ENCODE assay signal across 9 cellular contexts in the genomic region with DNA sequence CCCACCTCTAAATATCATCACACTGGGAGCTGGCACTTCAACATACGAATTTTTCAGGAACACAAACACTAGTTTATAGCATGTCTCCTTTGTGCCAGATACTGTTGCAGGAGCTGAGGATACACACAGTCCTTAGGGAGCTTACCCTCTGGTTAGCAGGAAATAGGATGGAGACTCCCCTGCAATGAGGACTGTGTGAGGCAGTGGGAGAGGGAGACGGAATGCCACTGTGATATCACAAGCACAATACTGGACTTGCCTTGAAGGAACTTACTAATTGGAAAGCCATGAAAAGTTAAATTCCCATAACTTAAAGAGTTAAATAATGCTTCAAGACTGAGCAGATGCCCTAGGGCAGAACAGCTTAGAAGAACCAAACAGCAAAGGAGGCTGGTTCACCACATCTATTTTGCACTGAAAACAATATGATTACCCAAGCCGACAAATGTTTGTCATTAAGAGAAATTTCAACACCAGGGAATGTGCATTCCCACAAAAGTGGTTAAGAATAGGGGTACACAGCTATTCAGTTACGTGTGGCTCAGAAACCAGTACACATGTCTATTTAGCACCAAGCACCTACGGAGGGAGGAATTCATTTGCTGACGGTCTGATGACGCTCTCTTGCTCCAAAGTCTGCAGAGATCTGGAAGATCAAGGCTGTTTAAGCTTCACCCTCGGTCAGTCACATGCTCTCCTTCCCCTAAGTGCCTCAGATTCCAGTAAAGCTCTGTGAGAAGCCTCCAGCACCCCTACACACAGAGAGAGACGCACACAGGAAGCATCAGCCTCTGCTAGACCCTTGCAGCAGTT. TPM values are rescaled to one million over a fixed set of nuclear protein-coding genes. Genes with fewer than 3 reads are reported as not detected.
DNase-seq lines count a peak whose midpoint lies in the region; ATAC-seq and TF ChIP-seq lines count a peak whose summit lies in the region.
"Had no signal": no experiment of that assay in that cellular context is flagged by ENCODE, and none has a peak within 500 bp of the region (broad histone marks: within the 10 kb centered on the region; RNA-seq: fewer than 3 reads in every experiment).

No MANE protein-coding gene starts in this region.

- DNase-seq in right atrium auricular region (ENCODE audit: low spot score) (no peak), NCI-H82 (lab: John Stamatoyannopoulos, UW) (no peak), DMS79 (lab: John Stamatoyannopoulos, UW) (no peak), NCI-H1930 (lab: John Stamatoyannopoulos, UW) (no peak)

- peak overlapping the region; percentile 94 for H3K27ac Mint-ChIP-seq in activated naive CD8-positive, alpha-beta T cell

- H3K27me3 ChIP-seq in right atrium auricular region: no peaks in the 10 kb centered on the region

- H3K36me3 ChIP-seq in HEK293 (ENCODE audit: control insufficient read depth in 2 of 2, insufficient read depth in 1 of 2, low read length in 2 of 2) (peaks cover 0 to 4% of the 10 kb centered on the region in 2 experiments; a peak in 1 of 3 replicates), right atrium auricular region (no peaks in the 10 kb centered on the region)

- ATAC-seq in HG03469 (IDR thresholded peaks at IDR 0.05; ENCODE audit: unreplicated experiment): no peak

- H3K4me3 ChIP-seq in HEK293 (ENCODE audit: low read depth, low read length): no peak overlapping the region
- no peak overlapping the region for H3K4me3 ChIP-seq in right atrium auricular region
- no peak overlapping the region for H3K4me3 ChIP-seq in skin epidermis

- CTCF ChIA-PET in HEK293 (lab: Yijun Ruan, JAX): interaction anchor here (0.6 to 1.9 kb wide), 9 partner anchors 10 to 244 kb away, joined by 3 to 6 read pairs (median 3); no protein-coding TSS in a partner anchor

- TF ChIP-seq CTCF in HEK293 (tag by site-specific recombination; IDR thresholded peaks at IDR 0.05): no peak
- TF ChIP-seq CTCF in right atrium auricular region (IDR thresholded peaks at IDR 0.05): no peak

- H3K27ac ChIP-seq in HEK293 (ENCODE audit: extremely low read depth, low read depth, low read length) (0 out of 2 replicates have a peak overlapping the region, but pooled peaks have one; percentile 4), right atrium auricular region (peak overlapping the region; percentile 53 to 56), skin epidermis (peak overlapping the region in 19 of 21 experiments; percentile 3 to 95 (median 72))

- peaks cover 6% of the 10 kb centered on the region for H3K36me3 Mint-ChIP-seq in activated naive CD8-positive, alpha-beta T cell

- H3K4me1 ChIP-seq in HEK293 (ENCODE audit: control insufficient read depth, insufficient read depth, low read length): peaks cover 52% of the 10 kb centered on the region
- peaks cover 0 to 72% of the 10 kb centered on the region in 2 donors for H3K4me1 ChIP-seq in right atrium auricular region

- H3K4me3 Mint-ChIP-seq in activated naive CD8-positive, alpha-beta T cell: peak overlapping the region; percentile 59

- peaks cover 48% of the 10 kb centered on the region for H3K4me1 Mint-ChIP-seq in activated naive CD8-positive, alpha-beta T cell (ENCODE audit: low read depth)

- POLR2A ChIA-PET in HEK293 (lab: Yijun Ruan, JAX): interaction anchor here (1.5 kb wide), 1 partner anchor 10 kb away, joined by 5 read pairs; no protein-coding TSS in a partner anchor

- H3K9me3 ChIP-seq in HEK293 (ENCODE audit: control insufficient read depth, insufficient read depth, low read depth, low read length): no peaks in the 10 kb centered on the region
- no peaks in the 10 kb centered on the region for H3K9me3 ChIP-seq in right atrium auricular region

- no peaks in the 10 kb centered on the region for H3K27me3 Mint-ChIP-seq in activated naive CD8-positive, alpha-beta T cell

- H3K9me3 Mint-ChIP-seq in activated naive CD8-positive, alpha-beta T cell (ENCODE audit: low read depth): no peaks in the 10 kb centered on the region

TF ChIP-seq in HEK293, 187 proteins besides CTCF, POLR2A, EP300 and RAD21:
- TF ChIP-seq, protein P1, sequence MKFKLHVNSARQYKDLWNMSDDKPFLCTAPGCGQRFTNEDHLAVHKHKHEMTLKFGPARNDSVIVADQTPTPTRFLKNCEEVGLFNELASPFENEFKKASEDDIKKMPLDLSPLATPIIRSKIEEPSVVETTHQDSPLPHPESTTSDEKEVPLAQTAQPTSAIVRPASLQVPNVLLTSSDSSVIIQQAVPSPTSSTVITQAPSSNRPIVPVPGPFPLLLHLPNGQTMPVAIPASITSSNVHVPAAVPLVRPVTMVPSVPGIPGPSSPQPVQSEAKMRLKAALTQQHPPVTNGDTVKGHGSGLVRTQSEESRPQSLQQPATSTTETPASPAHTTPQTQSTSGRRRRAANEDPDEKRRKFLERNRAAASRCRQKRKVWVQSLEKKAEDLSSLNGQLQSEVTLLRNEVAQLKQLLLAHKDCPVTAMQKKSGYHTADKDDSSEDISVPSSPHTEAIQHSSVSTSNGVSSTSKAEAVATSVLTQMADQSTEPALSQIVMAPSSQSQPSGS (tag by site-specific recombination; IDR thresholded peaks at IDR 0.05; ENCODE audit: low read depth): no peak
- no peak for TF ChIP-seq ZBTB20 (tag by site-specific recombination; IDR thresholded peaks at IDR 0.05)
- TF ChIP-seq IKZF3 (tag by site-specific recombination; IDR thresholded peaks at IDR 0.05): peak; percentile 34; the same call in 1 of the 2 replicates
- TF ChIP-seq GLIS1 (tag by site-specific recombination; IDR thresholded peaks at IDR 0.05): 0 out of 2 replicates have a peak, but pooled peaks have one; percentile 30
- peak; percentile 56 for TF ChIP-seq OSR2 (tag by site-specific recombination; IDR thresholded peaks at IDR 0.05)
- peak; percentile 12; the same call in 1 of the 2 replicates for TF ChIP-seq WT1 (tag by site-specific recombination; IDR thresholded peaks at IDR 0.05)
- no peak for TF ChIP-seq ZNF391 (tag by site-specific recombination; IDR thresholded peaks at IDR 0.05; ENCODE audit: borderline replicate concordance, low read depth)
- TF ChIP-seq ZNF10 (tag by site-specific recombination; IDR thresholded peaks at IDR 0.05): no peak
- TF ChIP-seq ZNF600 (tag by site-specific recombination; IDR thresholded peaks at IDR 0.05): 0 out of 2 replicates have a peak, but pooled peaks have one; percentile 13
- TF ChIP-seq ZNF549 (tag by site-specific recombination; IDR thresholded peaks at IDR 0.05): no peak
- TF ChIP-seq KLF10 (tag by site-specific recombination; IDR thresholded peaks at IDR 0.05): no peak
- TF ChIP-seq, protein P2, sequence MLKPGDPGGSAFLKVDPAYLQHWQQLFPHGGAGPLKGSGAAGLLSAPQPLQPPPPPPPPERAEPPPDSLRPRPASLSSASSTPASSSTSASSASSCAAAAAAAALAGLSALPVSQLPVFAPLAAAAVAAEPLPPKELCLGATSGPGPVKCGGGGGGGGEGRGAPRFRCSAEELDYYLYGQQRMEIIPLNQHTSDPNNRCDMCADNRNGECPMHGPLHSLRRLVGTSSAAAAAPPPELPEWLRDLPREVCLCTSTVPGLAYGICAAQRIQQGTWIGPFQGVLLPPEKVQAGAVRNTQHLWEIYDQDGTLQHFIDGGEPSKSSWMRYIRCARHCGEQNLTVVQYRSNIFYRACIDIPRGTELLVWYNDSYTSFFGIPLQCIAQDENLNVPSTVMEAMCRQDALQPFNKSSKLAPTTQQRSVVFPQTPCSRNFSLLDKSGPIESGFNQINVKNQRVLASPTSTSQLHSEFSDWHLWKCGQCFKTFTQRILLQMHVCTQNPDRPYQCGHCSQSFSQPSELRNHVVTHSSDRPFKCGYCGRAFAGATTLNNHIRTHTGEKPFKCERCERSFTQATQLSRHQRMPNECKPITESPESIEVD (tag by site-specific recombination; IDR thresholded peaks at IDR 0.05): 0 out of 2 replicates have a peak, but pooled peaks have one; percentile 31
- no peak for TF ChIP-seq ZNF311 (tag by site-specific recombination; IDR thresholded peaks at IDR 0.05; ENCODE audit: borderline replicate concordance)
- TF ChIP-seq, protein P3, sequence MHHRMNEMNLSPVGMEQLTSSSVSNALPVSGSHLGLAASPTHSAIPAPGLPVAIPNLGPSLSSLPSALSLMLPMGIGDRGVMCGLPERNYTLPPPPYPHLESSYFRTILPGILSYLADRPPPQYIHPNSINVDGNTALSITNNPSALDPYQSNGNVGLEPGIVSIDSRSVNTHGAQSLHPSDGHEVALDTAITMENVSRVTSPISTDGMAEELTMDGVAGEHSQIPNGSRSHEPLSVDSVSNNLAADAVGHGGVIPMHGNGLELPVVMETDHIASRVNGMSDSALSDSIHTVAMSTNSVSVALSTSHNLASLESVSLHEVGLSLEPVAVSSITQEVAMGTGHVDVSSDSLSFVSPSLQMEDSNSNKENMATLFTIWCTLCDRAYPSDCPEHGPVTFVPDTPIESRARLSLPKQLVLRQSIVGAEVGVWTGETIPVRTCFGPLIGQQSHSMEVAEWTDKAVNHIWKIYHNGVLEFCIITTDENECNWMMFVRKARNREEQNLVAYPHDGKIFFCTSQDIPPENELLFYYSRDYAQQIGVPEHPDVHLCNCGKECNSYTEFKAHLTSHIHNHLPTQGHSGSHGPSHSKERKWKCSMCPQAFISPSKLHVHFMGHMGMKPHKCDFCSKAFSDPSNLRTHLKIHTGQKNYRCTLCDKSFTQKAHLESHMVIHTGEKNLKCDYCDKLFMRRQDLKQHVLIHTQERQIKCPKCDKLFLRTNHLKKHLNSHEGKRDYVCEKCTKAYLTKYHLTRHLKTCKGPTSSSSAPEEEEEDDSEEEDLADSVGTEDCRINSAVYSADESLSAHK (tag by site-specific recombination; IDR thresholded peaks at IDR 0.05): no peak
- TF ChIP-seq ZBTB48 (tag by site-specific recombination; IDR thresholded peaks at IDR 0.05): 0 out of 2 replicates have a peak, but pooled peaks have one; percentile 29
- TF ChIP-seq ZSCAN30 (tag by site-specific recombination; IDR thresholded peaks at IDR 0.05): no peak
- peak; percentile 43; the same call in 1 of the 2 replicates for TF ChIP-seq ZBTB17 (tag by site-specific recombination; IDR thresholded peaks at IDR 0.05)
- no peak for TF ChIP-seq SP2 (tag by site-specific recombination; IDR thresholded peaks at IDR 0.05)
- no peak for TF ChIP-seq ZNF658 (tag by site-specific recombination; IDR thresholded peaks at IDR 0.05)

RNA-seq across cellular contexts. Expression of a gene that starts 5.2 kb away (rescaled TPM):
- 10 to 100 TPM; 12.5 to 27.7 TPM for total RNA-seq in right atrium auricular region

RNA-seq across cellular contexts. Expression of a gene that starts 20.1 kb away (rescaled TPM):
- not detected for total RNA-seq in right atrium auricular region
- total RNA-seq: activated CD8-positive, alpha-beta memory T cell treated with anti-CD3 and anti-CD28 coated beads for 36 hours had no signal

RNA-seq across cellular contexts. Expression of a gene that starts 59.0 kb away (rescaled TPM):
- 10 to 100 TPM; 37.2 to 38.6 TPM for total RNA-seq in right atrium auricular region

Comparison
In these comparisons a context has a peak if more than half of its experiments do, and no peak if none do; other contexts are left out.
1. H3K27ac ChIP-seq: peak in every context shown above with its lines; median percentile 72 in skin epidermis; 54 in right atrium auricular region; 4 in HEK293.